ENCODE assay signal across 8 cellular contexts in the genomic region with DNA sequence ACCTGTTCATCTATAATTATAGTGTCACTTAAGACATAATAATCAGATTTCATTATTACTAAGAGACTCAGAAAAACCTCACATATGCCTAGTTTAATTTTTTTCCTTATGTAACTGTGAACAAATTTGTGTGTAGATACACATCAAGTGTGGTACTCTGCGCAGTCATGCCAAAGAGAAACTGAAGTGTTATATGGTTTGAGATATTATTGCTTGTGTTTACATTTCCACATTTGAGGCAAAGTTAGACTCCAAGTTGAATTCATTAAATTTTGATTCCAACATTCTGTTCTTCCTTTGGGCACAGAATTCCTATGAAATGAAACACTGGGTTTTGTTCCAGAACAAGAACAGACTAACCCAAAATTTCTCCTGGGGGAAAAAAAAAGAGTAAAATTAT. TPM values are rescaled to one million over a fixed set of nuclear protein-coding genes. Genes with fewer than 3 reads are reported as not detected.
A peak's percentile ranks its signal among the peaks of the same experiment; 100 is the strongest.
DNase-seq lines count a peak whose midpoint lies in the region; ATAC-seq, FAIRE-seq and TF ChIP-seq lines count a peak whose summit lies in the region.

No MANE protein-coding gene starts in this region.

- H3K79me2 ChIP-seq in K562 (ENCODE audit: control insufficient read depth, insufficient read depth, low read length), result peaks cover 99% of the 10 kb centered on the region

- CTCF ChIA-PET in K562 (lab: Yijun Ruan, JAX; ENCODE audit: low intra/inter-chr PET ratio), result no interaction called here

- TF ChIP-seq POLR2A in heart left ventricle (IDR thresholded peaks at IDR 0.05) (no peak), K562 (conservative IDR thresholded peaks at IDR 0.05) (no peak)

- intact Hi-C loops in heart left ventricle (cut with DNase I) (loop anchor here in 3 of 10 donors (5.0 to 10.0 kb wide), 3 partner anchors 131 to 171 kb away; no protein-coding TSS in a partner anchor), left ventricle myocardium superior (cut with micrococcal nuclease) (no loop called here), K562 (cut with micrococcal nuclease) (loop anchor here (1.0 to 10.0 kb wide), 6 partner anchors 20 to 1666 kb away; partner anchors contain the start of genes RAP2B and SELENOT), upper lobe of right lung (cut with DNase I) (no loop called here)

- no peak for DNase-seq in heart left ventricle
- DNase-seq in left ventricle myocardium superior, result no peak
- DNase-seq in K562 (ENCODE audit: extremely low read depth in 1 of 4, low spot score in 3 of 4), result no peak
- DNase-seq in upper lobe of right lung, result no peak
- no peak for DNase-seq in NCI-H2081 treated with DMSO at 0.1 percent for 48 hours (lab: John Stamatoyannopoulos, UW)
- no peak for DNase-seq in GOT3 (lab: John Stamatoyannopoulos, UW)

- H3K4me3 ChIP-seq in heart left ventricle (peak overlapping the region; percentile 66 to 93 (median 84)), K562 (peak overlapping the region; percentile 75), mesodermal cell (ENCODE audit: extremely low read depth, insufficient read depth, low read length, poor library complexity, severe bottlenecking) (peak overlapping the region; percentile 78), upper lobe of right lung (peak overlapping the region; percentile 89)

- H3K27ac ChIP-seq in heart left ventricle, result peak overlapping the region; percentile 92 to 100 (median 99)
- H3K27ac ChIP-seq in K562 (ENCODE audit: extremely low read depth, low read depth, low read length), result peak overlapping the region; percentile 96
- H3K27ac ChIP-seq in mesodermal cell (ENCODE audit: low read depth, low read length, severe bottlenecking), result no peak overlapping the region
- peak overlapping the region; percentile 98 for H3K27ac ChIP-seq in upper lobe of right lung

- ATAC-seq in heart left ventricle (no peak), left ventricle myocardium superior (no peak), K562 (peak; percentile 12), upper lobe of right lung (no peak), HG02870 (IDR thresholded peaks at IDR 0.05; ENCODE audit: unreplicated experiment) (no peak)

- POLR2A ChIA-PET in K562 (lab: Yijun Ruan, JAX), result interaction anchor here (4.9 kb wide), 1 partner anchor 27 kb away, joined by 35 read pairs; no protein-coding TSS in a partner anchor

- FAIRE-seq in K562 (lab: Jason Lieb, UNC), result no peak

- H3K4me1 ChIP-seq in heart left ventricle (peaks cover 14 to 76% (median 59%) of the 10 kb centered on the region in 12 donors), K562 (replicated peaks in 1 of 2; ENCODE audit: control insufficient read depth in 2 of 2, insufficient read depth in 2 of 2, low read length in 2 of 2) (peaks cover 22 to 25% of the 10 kb centered on the region in 2 experiments; a peak in 4 of 5 replicates), mesodermal cell (ENCODE audit: control insufficient read depth, insufficient read depth, low read length, poor library complexity, severe bottlenecking) (peaks cover 27% of the 10 kb centered on the region), upper lobe of right lung (peaks cover 42% of the 10 kb centered on the region)

- WGBS in heart left ventricle, 4 donors, result 53 to 70% (median 63%) methylated on average over 1 of the region's 1 CpG
- WGBS in K562 (ENCODE audit: insufficient coverage, low coverage, missing lambda C conversion rate), result 0% methylated on average over 1 of the region's 1 CpG
- WGBS in mesodermal cell (ENCODE audit: insufficient coverage in 2 of 2), 2 experiments, result 100% methylated on average over 1 of the region's 1 CpG; no CpG with 5 or more reads in 1 of the 2 experiments

- no peak overlapping the region for H2AFZ ChIP-seq in K562 (ENCODE audit: low read depth, low read length)

- no peaks in the 10 kb centered on the region for H3K36me3 ChIP-seq in heart left ventricle
- H3K36me3 ChIP-seq in K562 (ENCODE audit: control insufficient read depth, insufficient read depth, low read length), result peaks cover 14% of the 10 kb centered on the region; the same call in 2 of the 3 replicates
- H3K36me3 ChIP-seq in mesodermal cell (ENCODE audit: control insufficient read depth, insufficient read depth, low read length), result no peaks in the 10 kb centered on the region
- H3K36me3 ChIP-seq in upper lobe of right lung, result no peaks in the 10 kb centered on the region

- no peaks in the 10 kb centered on the region for H3K9me1 ChIP-seq in K562 (ENCODE audit: control insufficient read depth, insufficient read depth, low read length)

- TF ChIP-seq CTCF in heart left ventricle (IDR thresholded peaks at IDR 0.05) (no peak), K562 (IDR thresholded peaks at IDR 0.05 in 2 of 3, conservative IDR thresholded peaks at IDR 0.05 in 1 of 3; ENCODE audit: insufficient read depth in 2 of 3, low read depth in 1 of 3, low read length in 3 of 3) (no peak), upper lobe of right lung (IDR thresholded peaks at IDR 0.05) (no peak)

- H4K20me1 ChIP-seq in K562 (replicated peaks; ENCODE audit: control insufficient read depth, insufficient read depth, low read length), result no peaks in the 10 kb centered on the region; the same call in 1 of the 2 replicates

- H3K9ac ChIP-seq in K562 (ENCODE audit: insufficient read depth in 1 of 2, low read depth in 2 of 2, low read length in 2 of 2), result peak overlapping the region; percentile 10 to 91; a peak in 3 of 4 replicates

- in situ Hi-C loops in K562 (cut with MboI), result no loop called here

- no peak; a peak in 1 of 4 replicates for TF ChIP-seq RAD21 in K562 (CRISPR knock-in tag; conservative IDR thresholded peaks at IDR 0.05 in 1 of 2, IDR thresholded peaks at IDR 0.05 in 1 of 2)

- no peak for TF ChIP-seq EP300 in K562 (IDR thresholded peaks at IDR 0.05; ENCODE audit: low read length)

- H3K9me3 ChIP-seq in heart left ventricle (no peaks in the 10 kb centered on the region), K562 (replicated peaks; ENCODE audit: control insufficient read depth, insufficient read depth, low read depth, low read length) (no peaks in the 10 kb centered on the region), mesodermal cell (ENCODE audit: control insufficient read depth, low read length) (no peaks in the 10 kb centered on the region), upper lobe of right lung (no peaks in the 10 kb centered on the region)

- BruUV-seq in K562 (replicated peaks; lab: Mats Ljungman, UMichigan), result no TSS peak

- peak overlapping the region; percentile 82 for H3K4me2 ChIP-seq in K562 (ENCODE audit: insufficient read depth, low read length)

- H3K27me3 ChIP-seq in heart left ventricle (no peaks in the 10 kb centered on the region), K562 (ENCODE audit: control insufficient read depth in 2 of 2, insufficient read depth in 2 of 2, low read length in 2 of 2) (no peaks in the 10 kb centered on the region), upper lobe of right lung (no peaks in the 10 kb centered on the region)

TF ChIP-seq in K562, 482 proteins besides CTCF, POLR2A, EP300 and RAD21:
- TF ChIP-seq CBX2 (IDR thresholded peaks at IDR 0.05; ENCODE audit: insufficient read depth, low read length, poor library complexity, severe bottlenecking), result no peak
- TF ChIP-seq POLR2G (IDR thresholded peaks at IDR 0.05; ENCODE audit: low read depth, low read length), result no peak; the same call in 1 of the 2 replicates
- TF ChIP-seq CHD1 (IDR thresholded peaks at IDR 0.05; ENCODE audit: low read length), result peak; percentile 50
- peak in 1 of 2 experiments; percentile 46; a peak in 1 of 4 replicates for TF ChIP-seq FOXA3 (CRISPR knock-in tag; conservative IDR thresholded peaks at IDR 0.05 in 1 of 2, IDR thresholded peaks at IDR 0.05 in 1 of 2)
- peak; percentile 42; the same call in 1 of the 2 replicates for TF ChIP-seq NFE2 (IDR thresholded peaks at IDR 0.05; ENCODE audit: low read depth)

RNA-seq across cellular contexts. Expression of gene MBNL1, which starts 2.2 kb away (rescaled TPM):
- total RNA-seq in heart left ventricle, result 100 to 1,000 TPM; 156 to 416 (median 193) TPM
- polyA plus RNA-seq in heart left ventricle, result 10 to 100 TPM; 46.8 to 64.7 TPM
- total RNA-seq in left ventricle myocardium superior, result 172 TPM
- total RNA-seq in K562 (2011; cell fraction: chromatin; rRNA removed; ENCODE audit: low replicate concordance), result 337 and 524 TPM in 2 replicates
- 154 and 188 TPM in 2 replicates for total RNA-seq in K562 (2011; cell fraction: nucleolus; rRNA removed)
- 277 and 417 TPM in 2 replicates for total RNA-seq in K562 (2011; cell fraction: nucleoplasm; rRNA removed)
- total RNA-seq in K562 (2014; rRNA removed), result 240 and 243 TPM in 2 replicates
- total RNA-seq in K562 (2014; rRNA removed; fragmentation: Illumina TruSeq; extraction: Trizol), result 220 and 241 TPM in 2 replicates
- total RNA-seq in K562 (2015; rRNA removed; fragmentation: Illumina TruSeq; extraction: Trizol), result 220 and 243 TPM in 2 replicates
- total RNA-seq in K562 (2021), result 217 and 231 TPM in 2 replicates
- 116 and 133 TPM in 2 replicates for polyA plus RNA-seq in K562 (2011; rRNA removed)
- polyA plus RNA-seq in K562 (2011; cell fraction: cytosol; rRNA removed), result 101 and 150 TPM in 2 replicates
- polyA plus RNA-seq in K562 (2011; cell fraction: nucleus; rRNA removed), result 108 and 135 TPM in 2 replicates
- polyA plus RNA-seq in K562 (2012), result 74.4 and 91.9 TPM in 2 replicates
- 202 and 221 TPM in 2 replicates for polyA plus RNA-seq in K562 (2014; fragmentation: Illumina TruSeq; extraction: Trizol)
- polyA plus RNA-seq in K562 (2014; fragmentation: Nextera tagmentation; extraction: Ambion mirVana), result 10 to 100 TPM; 70.3 to 87.3 TPM
- polyA plus RNA-seq in K562 (2014; rRNA removed), result 104 and 107 TPM in 2 replicates
- 431 and 448 TPM in 2 replicates for polyA minus RNA-seq in K562 (2011; rRNA and poly(A)+ RNA removed)
- 216 and 268 TPM in 2 replicates for polyA minus RNA-seq in K562 (2011; cell fraction: cytosol; rRNA and poly(A)+ RNA removed)
- 326 and 485 TPM in 2 replicates for polyA minus RNA-seq in K562 (2011; cell fraction: nucleus; rRNA and poly(A)+ RNA removed)
- 32.9 TPM for polyA plus RNA-seq in mesodermal cell (2013, experiment 1 of 2)
- polyA plus RNA-seq in mesodermal cell (2013, experiment 2 of 2), result 28.3 TPM
- 229 TPM for total RNA-seq in upper lobe of right lung
